Comparison of ENCODE assay signal across 8 cellular contexts in genomic region chrX:101462892-101463291, GRCh38. TPM values are rescaled to one million over a fixed set of nuclear protein-coding genes. Genes with fewer than 3 reads are reported as not detected.
A peak's percentile ranks its signal among the peaks of the same experiment; 100 is the strongest.
DNase-seq lines count a peak whose midpoint lies in the region; ATAC-seq, FAIRE-seq and TF ChIP-seq lines count a peak whose summit lies in the region.

No MANE protein-coding gene starts in this region.

- H3K9me3 Mint-ChIP-seq in activated naive CD8-positive, alpha-beta T cell treated with anti-CD3 and anti-CD28 coated beads for 36 hours, result no peaks in the 10 kb centered on the region
- no peaks in the 10 kb centered on the region for H3K9me3 Mint-ChIP-seq in activated T-cell treated with anti-CD3 and anti-CD28 coated beads, Interleukin-2, amount 50 U/mL, for 72 hours

- no peaks in the 10 kb centered on the region for H3K4me1 ChIP-seq in A549

- ATAC-seq in A549, result peak; percentile 80 to 81
- peak; percentile 67 for ATAC-seq in GM21390 (IDR thresholded peaks at IDR 0.05; ENCODE audit: unreplicated experiment)
- no peak for ATAC-seq in esophagus mucosa
- ATAC-seq in GM21717 (IDR thresholded peaks at IDR 0.05; ENCODE audit: unreplicated experiment), result no peak
- no peak for ATAC-seq in activated T-cell treated with anti-CD3 and anti-CD28 coated beads, Interleukin-2, amount 50 U/mL, for 72 hours (replicated peaks in 1 of 2)

- TF ChIP-seq POLR2A in A549 (IDR thresholded peaks at IDR 0.05; ENCODE audit: low read length), result no peak

- no peak for FAIRE-seq in A549 (lab: Jason Lieb, UNC)

- H3K4me2 ChIP-seq in A549, result no peak overlapping the region

- POLR2A ChIA-PET in A549 (lab: Yijun Ruan, JAX), result no interaction called here

- TF ChIP-seq CTCF in A549 (IDR thresholded peaks at IDR 0.05), result no peak
- TF ChIP-seq CTCF in epithelial cell of esophagus (IDR thresholded peaks at IDR 0.05; ENCODE audit: insufficient read depth, low read depth, low read length, missing control alignments), result peak; percentile 46

- peaks cover 2% of the 10 kb centered on the region for H3K36me3 Mint-ChIP-seq in activated naive CD8-positive, alpha-beta T cell treated with anti-CD3 and anti-CD28 coated beads for 36 hours
- no peaks in the 10 kb centered on the region for H3K36me3 Mint-ChIP-seq in activated T-cell treated with anti-CD3 and anti-CD28 coated beads, Interleukin-2, amount 50 U/mL, for 72 hours (ENCODE audit: insufficient read depth in 2 of 2)

- H3K4me1 Mint-ChIP-seq in activated naive CD8-positive, alpha-beta T cell treated with anti-CD3 and anti-CD28 coated beads for 36 hours, result no peaks in the 10 kb centered on the region
- H3K4me1 Mint-ChIP-seq in activated T-cell treated with anti-CD3 and anti-CD28 coated beads, Interleukin-2, amount 50 U/mL, for 72 hours (ENCODE audit: low read depth), result no peaks in the 10 kb centered on the region

- TF ChIP-seq EP300 in A549 (IDR thresholded peaks at IDR 0.05), result no peak

- H3K27ac ChIP-seq in A549, result no peak overlapping the region

- peak; percentile 19 to 21 for DNase-seq in A549 (ENCODE audit: low read depth in 1 of 2, low spot score in 1 of 2)
- DNase-seq in NCI-H2227 treated with DMSO at 0.1 percent for 48 hours (lab: John Stamatoyannopoulos, UW), result peak; percentile 3
- peak; percentile 41 for DNase-seq in epithelial cell of esophagus (ENCODE audit: low read depth)
- no peak for DNase-seq in activated naive CD8-positive, alpha-beta T cell treated with anti-CD3 and anti-CD28 coated beads for 36 hours
- no peak for DNase-seq in activated T-cell treated with anti-CD3 and anti-CD28 coated beads, Interleukin-2, amount 50 U/mL, for 72 hours

- no peak overlapping the region for H3K4me3 Mint-ChIP-seq in activated naive CD8-positive, alpha-beta T cell treated with anti-CD3 and anti-CD28 coated beads for 36 hours
- H3K4me3 Mint-ChIP-seq in activated T-cell treated with anti-CD3 and anti-CD28 coated beads, Interleukin-2, amount 50 U/mL, for 72 hours, result no peak overlapping the region

- TF ChIP-seq RAD21 in A549 (conservative IDR thresholded peaks at IDR 0.05 in 1 of 2, IDR thresholded peaks at IDR 0.05 in 1 of 2), result peak in 1 of 2 experiments; percentile 43; a peak in 2 of 5 replicates

- no peaks in the 10 kb centered on the region for H3K27me3 Mint-ChIP-seq in activated naive CD8-positive, alpha-beta T cell treated with anti-CD3 and anti-CD28 coated beads for 36 hours
- no peaks in the 10 kb centered on the region for H3K27me3 Mint-ChIP-seq in activated T-cell treated with anti-CD3 and anti-CD28 coated beads, Interleukin-2, amount 50 U/mL, for 72 hours (ENCODE audit: low read depth)

- no peaks in the 10 kb centered on the region for H3K9me3 ChIP-seq in A549

- CTCF ChIA-PET in A549 (lab: Yijun Ruan, JAX), result interaction anchor here (1.0 to 1.4 kb wide), 4 partner anchors 17 to 131 kb away, joined by 3 to 6 read pairs (median 3); partner anchors contain the start of gene ARMCX4

- no peak overlapping the region for H3K4me3 ChIP-seq in A549
- H3K4me3 ChIP-seq in epithelial cell of esophagus (ENCODE audit: low read length), result no peak overlapping the region

- no peak overlapping the region for H3K27ac Mint-ChIP-seq in activated naive CD8-positive, alpha-beta T cell treated with anti-CD3 and anti-CD28 coated beads for 36 hours
- no peak overlapping the region for H3K27ac Mint-ChIP-seq in activated T-cell treated with anti-CD3 and anti-CD28 coated beads, Interleukin-2, amount 50 U/mL, for 72 hours

- WGBS in A549 (ENCODE audit: missing lambda C conversion rate), result 24% methylated on average over 3 of the region's 3 CpGs

TF ChIP-seq in A549, 52 proteins besides CTCF, POLR2A, EP300 and RAD21:
- TF ChIP-seq ZSCAN20 (CRISPR knock-in tag; IDR thresholded peaks at IDR 0.05) (no peak), SMC3 (IDR thresholded peaks at IDR 0.05) (0 out of 3 replicates have a peak, but pooled peaks have one; percentile 23)

RNA-seq across cellular contexts. Expression of gene ARMCX4, which starts 22.4 kb away (rescaled TPM):
- polyA plus RNA-seq in A549 (2011; rRNA removed) (1.3 and 1.4 TPM in 2 replicates), A549 (2017; fragmentation: RNase III; extraction: RNeasy Plus Mini Kit Qiagen cat#74134 plus additional on column Dnase treatment) (1.2 to 2.0 TPM (median 1.6 TPM) in 3 replicates)
- polyA plus RNA-seq in A549 (2012; cell fraction: cytosol; rRNA removed), result 0.52 and 1.0 TPM in 2 replicates
- 0.35 and 1.8 TPM in 2 replicates for polyA plus RNA-seq in A549 (2012; cell fraction: nucleus; rRNA removed)
- polyA minus RNA-seq in A549 (2011; rRNA and poly(A)+ RNA removed), result 0.58 and 0.95 TPM in 2 replicates
- 1 to 10 TPM; 5.5 to 6.8 TPM for total RNA-seq in activated naive CD8-positive, alpha-beta T cell treated with anti-CD3 and anti-CD28 coated beads for 36 hours
- total RNA-seq in esophagus mucosa, result 3.1 TPM
- 10 to 100 TPM in 1 of 2 donors, 1 to 10 TPM in 1; 7.7 to 10.0 TPM for total RNA-seq in activated T-cell treated with anti-CD3 and anti-CD28 coated beads, Interleukin-2, amount 50 U/mL, for 72 hours

RNA-seq across cellular contexts. Expression of gene HNRNPH2, which starts 54.9 kb away (rescaled TPM):
- polyA plus RNA-seq in A549 (2011; rRNA removed) (50.1 and 55.4 TPM in 2 replicates), A549 (2017; fragmentation: RNase III; extraction: RNeasy Plus Mini Kit Qiagen cat#74134 plus additional on column Dnase treatment) (74.9 to 88.0 TPM (median 86.5 TPM) in 3 replicates)
- 14.8 and 16.4 TPM in 2 replicates for polyA plus RNA-seq in A549 (2012; cell fraction: cytosol; rRNA removed)
- 6.9 and 16.9 TPM in 2 replicates for polyA plus RNA-seq in A549 (2012; cell fraction: nucleus; rRNA removed)
- polyA minus RNA-seq in A549 (2011; rRNA and poly(A)+ RNA removed), result 14.5 and 16.0 TPM in 2 replicates
- 10 to 100 TPM; 19.2 to 19.3 TPM for total RNA-seq in activated naive CD8-positive, alpha-beta T cell treated with anti-CD3 and anti-CD28 coated beads for 36 hours
- total RNA-seq in esophagus mucosa, result 31.5 TPM
- 10 to 100 TPM; 15.0 to 17.8 TPM for total RNA-seq in activated T-cell treated with anti-CD3 and anti-CD28 coated beads, Interleukin-2, amount 50 U/mL, for 72 hours

RNA-seq across cellular contexts. Expression of gene GLA, which starts 55.2 kb away (rescaled TPM):
- polyA plus RNA-seq in A549 (2011; rRNA removed) (184 and 186 TPM in 2 replicates), A549 (2017; fragmentation: RNase III; extraction: RNeasy Plus Mini Kit Qiagen cat#74134 plus additional on column Dnase treatment) (136 to 148 TPM (median 147 TPM) in 3 replicates)
- 136 and 142 TPM in 2 replicates for polyA plus RNA-seq in A549 (2012; cell fraction: cytosol; rRNA removed)
- polyA plus RNA-seq in A549 (2012; cell fraction: nucleus; rRNA removed), result 159 and 218 TPM in 2 replicates
- 56.8 and 63.6 TPM in 2 replicates for polyA minus RNA-seq in A549 (2011; rRNA and poly(A)+ RNA removed)
- total RNA-seq in activated naive CD8-positive, alpha-beta T cell treated with anti-CD3 and anti-CD28 coated beads for 36 hours, result 10 to 100 TPM; 51.3 to 56.3 TPM
- 16.9 TPM for total RNA-seq in esophagus mucosa
- 10 to 100 TPM; 43.7 to 48.1 TPM for total RNA-seq in activated T-cell treated with anti-CD3 and anti-CD28 coated beads, Interleukin-2, amount 50 U/mL, for 72 hours

Comparison
In these comparisons a context has a peak if more than half of its experiments do, and no peak if none do; other contexts are left out.
1. ATAC-seq: peak in A549 (2 of 2) and GM21390 (single experiment); none in esophagus mucosa (single experiment), GM21717 (single experiment) and activated T-cell treated with anti-CD3 and anti-CD28 coated beads, Interleukin-2, amount 50 U/mL, for 72 hours (0 of 2).
2. DNase-seq: peak in A549 (2 of 2), NCI-H2227 treated with DMSO at 0.1 percent for 48 hours (single experiment) and epithelial cell of esophagus (single experiment); none in activated naive CD8-positive, alpha-beta T cell treated with anti-CD3 and anti-CD28 coated beads for 36 hours (single experiment) and activated T-cell treated with anti-CD3 and anti-CD28 coated beads, Interleukin-2, amount 50 U/mL, for 72 hours (0 of 2).